In the genomic region with DNA sequence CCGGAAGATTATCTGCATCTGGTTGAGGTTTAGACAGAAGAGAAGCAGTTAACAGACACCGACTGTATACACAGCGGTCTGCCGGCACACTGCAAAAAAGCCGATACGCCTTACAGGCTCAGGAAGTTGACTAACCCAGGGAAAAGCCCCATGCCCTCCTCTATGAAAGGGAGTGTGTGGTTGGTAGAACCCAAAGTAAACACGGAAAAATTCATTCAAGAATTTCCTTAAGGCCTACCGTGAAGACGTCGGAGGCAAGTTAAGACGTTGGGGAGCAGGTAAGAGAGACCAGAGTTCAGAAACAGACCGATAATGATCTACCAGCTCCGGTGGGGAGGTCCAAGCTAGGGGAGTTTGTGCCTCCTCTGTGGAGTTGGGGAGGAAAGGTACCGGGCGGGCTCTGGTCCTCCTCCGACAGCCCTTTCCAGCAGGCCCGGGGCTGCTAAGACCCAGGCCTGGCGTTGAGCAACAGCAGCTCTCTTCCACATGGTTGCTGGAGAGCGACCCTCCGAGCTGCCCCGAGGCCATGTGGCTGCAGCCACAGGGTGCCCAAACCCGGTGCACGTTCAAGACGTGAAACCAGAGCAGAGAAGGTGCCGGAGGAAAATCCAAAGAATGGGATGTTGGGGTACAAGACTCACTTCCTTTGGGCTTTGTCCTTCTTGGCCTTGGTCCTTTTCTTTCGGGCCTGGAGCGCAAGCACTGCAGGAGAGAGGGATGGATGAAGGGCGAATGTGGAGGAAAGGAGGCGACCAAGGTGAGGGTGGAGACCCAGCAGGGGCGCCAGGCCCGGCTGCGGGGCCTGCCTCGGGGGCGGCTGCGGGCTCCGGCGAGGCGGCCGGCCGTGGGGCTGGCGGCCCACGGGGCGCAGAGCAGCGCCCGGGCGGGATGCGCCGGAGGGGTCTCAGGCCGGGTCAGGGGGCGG, we compare ENCODE assay signal across 9 cellular contexts. TPM values are rescaled to one million over a fixed set of nuclear protein-coding genes. Genes with fewer than 3 reads are reported as not detected.
DNase-seq lines count a peak whose midpoint lies in the region; ATAC-seq, FAIRE-seq and TF ChIP-seq lines count a peak whose summit lies in the region.
"Had no signal": no experiment of that assay in that cellular context is flagged by ENCODE, and none has a peak within 500 bp of the region (broad histone marks: within the 10 kb centered on the region; RNA-seq: fewer than 3 reads in every experiment).

No MANE protein-coding gene starts in this region.

- H3K36me3 Mint-ChIP-seq in T-helper 1 cell treated with Interleukin-12 subunit alpha and Interleukin-12 subunit beta and Interleukin-4 antibody, amounts not matched to agents 30 μg/mL and 1 μg/mL, for 36 hours (ENCODE audit: low read depth): peaks cover 14% of the 10 kb centered on the region

- TF ChIP-seq POLR2A in spleen (IDR thresholded peaks at IDR 0.05): no peak

- H3K36me3 ChIP-seq in spleen: peaks cover 0 to 21% (median 2%) of the 10 kb centered on the region in 6 donors

- 0 to 1% (median 1%) methylated on average over 27 to 50 of the region's 50 CpGs for WGBS in spleen, 5 donors

- H3K4me3 ChIP-seq in astrocyte of the spinal cord (ENCODE audit: low read depth, low read length): peak overlapping the region; percentile 72
- H3K4me3 ChIP-seq in iPS-18c (ENCODE audit: insufficient read depth, low read depth, low read length): peak overlapping the region; percentile 66
- H3K4me3 ChIP-seq in spleen: peak overlapping the region; percentile 82 to 95 (median 86)

- H3K9me3 Mint-ChIP-seq in T-helper 1 cell treated with Interleukin-12 subunit alpha and Interleukin-12 subunit beta and Interleukin-4 antibody, amounts not matched to agents 30 μg/mL and 1 μg/mL, for 36 hours: no peaks in the 10 kb centered on the region

- peak overlapping the region; percentile 95 for H3K27ac Mint-ChIP-seq in T-helper 1 cell treated with Interleukin-12 subunit alpha and Interleukin-12 subunit beta and Interleukin-4 antibody, amounts not matched to agents 30 μg/mL and 1 μg/mL, for 36 hours

- H3K4me3 Mint-ChIP-seq in T-helper 1 cell treated with Interleukin-12 subunit alpha and Interleukin-12 subunit beta and Interleukin-4 antibody, amounts not matched to agents 30 μg/mL and 1 μg/mL, for 36 hours: peak overlapping the region; percentile 95

- DNase-seq in CD1c-positive myeloid dendritic cell (ENCODE audit: extremely low spot score) (peak; percentile 50), GM19239 (ENCODE audit: insufficient read length, low spot score) (peak; percentile 18), astrocyte of the spinal cord (ENCODE audit: low read depth, low spot score) (peak; percentile 71), spleen (peak; percentile 82), midbrain (lab: John Stamatoyannopoulos, UW) (no peak)

- H3K27ac ChIP-seq in spleen: peak overlapping the region; percentile 4 to 97 (median 88)

- peaks cover 44% of the 10 kb centered on the region for H3K4me1 Mint-ChIP-seq in T-helper 1 cell treated with Interleukin-12 subunit alpha and Interleukin-12 subunit beta and Interleukin-4 antibody, amounts not matched to agents 30 μg/mL and 1 μg/mL, for 36 hours (ENCODE audit: low read depth)

- no peak for TF ChIP-seq CTCF in astrocyte of the spinal cord (IDR thresholded peaks at IDR 0.05; ENCODE audit: low read depth, low read length)
- TF ChIP-seq CTCF in spleen (IDR thresholded peaks at IDR 0.05 in 8 of 11, conservative IDR thresholded peaks at IDR 0.05 in 3 of 11): no peak

- H3K4me1 ChIP-seq in spleen: peaks cover 20 to 60% (median 42%) of the 10 kb centered on the region in 6 donors

- no peaks in the 10 kb centered on the region for H3K27me3 Mint-ChIP-seq in T-helper 1 cell treated with Interleukin-12 subunit alpha and Interleukin-12 subunit beta and Interleukin-4 antibody, amounts not matched to agents 30 μg/mL and 1 μg/mL, for 36 hours (ENCODE audit: low read depth)

- peak; percentile 20 for ATAC-seq in HG03520 (IDR thresholded peaks at IDR 0.05; ENCODE audit: unreplicated experiment)

- in situ Hi-C loops in astrocyte of the spinal cord (cut with HindIII; ENCODE audit: low sequenced_read_pairs): no loop called here

- no peaks in the 10 kb centered on the region for H3K9me3 ChIP-seq in iPS-18c (ENCODE audit: control insufficient read depth, insufficient read depth, low read length)
- no peaks in the 10 kb centered on the region for H3K9me3 ChIP-seq in spleen

- peak; percentile 40 for FAIRE-seq in GM19239 (lab: Jason Lieb, UNC)
- FAIRE-seq: colon had no signal

- no peaks in the 10 kb centered on the region for H3K27me3 ChIP-seq in spleen (replicated peaks in 1 of 7)

- intact Hi-C loops in spleen (cut with DNase I; ENCODE audit: low total_unique reads): no loop called here

RNA-seq across cellular contexts. Expression of gene SRPK1, which starts 0.8 kb away (rescaled TPM):
- total RNA-seq in spleen: 100 to 1,000 TPM in 3 of 7 donors, 10 to 100 TPM in 4; 50.6 to 140 (median 86.9) TPM
- polyA plus RNA-seq in spleen: 10 to 100 TPM in 2 of 3 donors, 1 to 10 TPM in 1; 8.8 to 14.2 (median 11.2) TPM
